In the genomic region with DNA sequence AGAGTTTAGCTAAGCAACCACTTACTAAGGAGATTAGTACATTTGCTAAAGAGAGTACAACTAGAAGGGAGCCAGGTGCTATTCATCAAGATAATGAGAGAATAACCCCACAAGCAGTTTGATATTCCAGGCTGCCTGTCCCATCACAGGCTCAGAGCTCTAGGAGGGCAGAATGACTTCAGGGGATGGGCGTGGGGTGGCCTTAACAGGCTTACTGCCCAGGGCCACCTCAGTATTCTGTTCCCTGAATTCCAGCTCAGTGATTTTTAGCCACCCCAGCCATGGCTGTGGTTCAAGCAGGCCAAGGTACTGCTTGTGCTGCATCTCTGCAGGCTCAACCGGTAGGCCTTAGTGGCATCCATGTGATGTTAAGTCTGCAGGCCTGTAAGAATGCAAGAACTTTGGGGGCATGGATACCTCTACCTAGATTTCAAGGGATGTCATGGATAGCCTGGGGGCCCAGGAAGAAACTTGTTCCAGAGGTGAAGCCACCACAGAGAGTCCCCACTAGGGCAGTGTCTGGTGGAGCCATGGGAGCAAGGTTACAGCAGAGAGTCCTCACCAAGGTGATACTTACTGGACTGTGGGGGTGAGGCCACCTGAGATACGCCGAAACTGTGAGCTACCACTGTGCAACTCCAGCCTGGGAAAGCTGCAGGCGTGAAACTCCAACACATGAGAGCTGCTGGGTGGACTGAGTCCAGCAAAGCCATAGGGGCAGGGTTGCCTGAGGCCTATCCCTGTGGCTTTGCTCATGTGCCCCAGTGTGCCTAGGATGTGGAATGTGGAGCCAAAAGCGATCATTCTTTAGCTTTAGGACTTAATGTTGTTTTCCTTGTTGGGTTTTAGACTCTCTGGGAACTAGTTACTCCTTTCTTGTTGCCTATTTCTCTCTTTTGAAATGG, we compare ENCODE assay signal across 15 cellular contexts.
A peak's percentile ranks its signal among the peaks of the same experiment; 100 is the strongest.
DNase-seq lines count a peak whose midpoint lies in the region; ATAC-seq, FAIRE-seq and TF ChIP-seq lines count a peak whose summit lies in the region.
"Had no signal": no experiment of that assay in that cellular context is flagged by ENCODE, and none has a peak within 500 bp of the region (broad histone marks: within the 10 kb centered on the region; RNA-seq: fewer than 3 reads in every experiment).

No MANE protein-coding gene starts in this region.

- H4K20me1 ChIP-seq in DND-41 (ENCODE audit: insufficient read depth, low read length): no peaks in the 10 kb centered on the region

- FAIRE-seq in kidney (lab: Jason Lieb, UNC): no peak

- H3K79me2 ChIP-seq in DND-41 (ENCODE audit: insufficient read depth, low read length): peaks cover 35% of the 10 kb centered on the region

- H3K4me1 Mint-ChIP-seq in HFFc6 (ENCODE audit: low read depth): peaks cover 76% of the 10 kb centered on the region

- no peaks in the 10 kb centered on the region for H3K27me3 ChIP-seq in DND-41 (ENCODE audit: insufficient read depth, low read length, poor library complexity)
- H3K27me3 ChIP-seq in SJCRH30: no peaks in the 10 kb centered on the region
- H3K27me3 ChIP-seq: Peyer's patch had no signal

- no peak overlapping the region for H2AFZ ChIP-seq in DND-41 (ENCODE audit: low read depth, low read length)

- no peak for DNase-seq in DND-41
- DNase-seq in HFFc6: no peak
- DNase-seq in kidney: peak; percentile 14
- DNase-seq in sciatic nerve (ENCODE audit: low spot score): no peak
- no peak for DNase-seq in islet precursor cell
- no peak for DNase-seq in stimulated activated CD4-positive, alpha-beta T cell treated with anti-CD3 and anti-CD28 coated beads, Interleukin-4, amount 100 ng/mL, for 1 hour
- no peak for DNase-seq in SJCRH30
- DNase-seq: CD4-positive, CD25-positive, alpha-beta regulatory T cell; KG1; NCI-H1092 treated with DMSO at 0.1 percent for 48 hours; NCI-H146; NCI-H2029; NCI-H524 treated with DMSO at 0.1 percent for 48 hours; NCI-H82; Peyer's patch had no signal

- ATAC-seq in DND-41 (ENCODE audit: insufficient read depth, low read depth): no peak
- ATAC-seq in sciatic nerve: peak; percentile 22

- H3K4me1 ChIP-seq in DND-41 (ENCODE audit: insufficient read depth, low read length): peaks cover 71% of the 10 kb centered on the region
- peaks cover 0 to 9% of the 10 kb centered on the region in 2 donors for H3K4me1 ChIP-seq in kidney (ENCODE audit: control insufficient read depth in 1 of 2, insufficient read depth in 1 of 2, low read depth in 1 of 2, low read length in 2 of 2)
- H3K4me1 ChIP-seq in SJCRH30: no peaks in the 10 kb centered on the region
- H3K4me1 ChIP-seq: Peyer's patch had no signal

- peaks cover 7% of the 10 kb centered on the region for H3K9me3 ChIP-seq in DND-41 (ENCODE audit: insufficient read depth, low read length, severe bottlenecking)
- no peaks in the 10 kb centered on the region for H3K9me3 ChIP-seq in kidney (ENCODE audit: control insufficient read depth in 1 of 2, low read length in 2 of 2)
- peaks cover 2% of the 10 kb centered on the region; the same call in 1 of the 2 replicates for H3K9me3 ChIP-seq in SJCRH30 (replicated peaks)
- H3K9me3 ChIP-seq: Peyer's patch had no signal

- H3K4me3 ChIP-seq in DND-41 (ENCODE audit: low read depth in 1 of 2, low read length in 2 of 2) (no peak overlapping the region), kidney (ENCODE audit: low read length in 2 of 2) (no peak overlapping the region), SJCRH30 (no peak overlapping the region)
- H3K4me3 ChIP-seq: Peyer's patch had no signal

- H3K9ac ChIP-seq in DND-41 (ENCODE audit: low read depth, low read length) (no peak overlapping the region), kidney (ENCODE audit: low read length in 2 of 2) (no peak overlapping the region)

- H3K36me3 ChIP-seq in DND-41 (ENCODE audit: insufficient read depth, low read length) (0 out of 2 replicates have a peak, but pooled peaks cover 4% of the 10 kb centered on the region), kidney (ENCODE audit: control insufficient read depth in 1 of 2, insufficient read depth in 2 of 2, low read length in 2 of 2) (no peaks in the 10 kb centered on the region), SJCRH30 (no peaks in the 10 kb centered on the region)
- H3K36me3 ChIP-seq: Peyer's patch had no signal

- intact Hi-C loops in kidney (cut with DNase I): no loop called here
- intact Hi-C loops in sciatic nerve (cut with DNase I): no loop called here

- H3K9me3 Mint-ChIP-seq in HFFc6: no peaks in the 10 kb centered on the region

- no peak for TF ChIP-seq CTCF in DND-41 (IDR thresholded peaks at IDR 0.05; ENCODE audit: borderline replicate concordance, extremely low read depth, low read length, poor library complexity, severe bottlenecking)
- TF ChIP-seq CTCF in HFFc6 (IDR thresholded peaks at IDR 0.05): no peak
- no peak for TF ChIP-seq CTCF in kidney (IDR thresholded peaks at IDR 0.05; ENCODE audit: borderline replicate concordance, extremely low read depth, insufficient read depth)

- peak overlapping the region; percentile 87 for H3K27ac ChIP-seq in DND-41 (ENCODE audit: low read length)
- no peak overlapping the region for H3K27ac ChIP-seq in kidney (ENCODE audit: low read depth in 2 of 2, low read length in 2 of 2)
- H3K27ac ChIP-seq in SJCRH30: no peak overlapping the region
- H3K27ac ChIP-seq: Peyer's patch had no signal

- H3K27ac Mint-ChIP-seq in HFFc6: peak overlapping the region; percentile 55
- H3K27ac Mint-ChIP-seq: CD4-positive, CD25-positive, alpha-beta regulatory T cell had no signal

- no peak overlapping the region; the same call in 1 of the 2 replicates for H3K4me3 Mint-ChIP-seq in HFFc6
- H3K4me3 Mint-ChIP-seq: CD4-positive, CD25-positive, alpha-beta regulatory T cell had no signal

- H3K27me3 Mint-ChIP-seq in HFFc6 (ENCODE audit: insufficient read depth): peaks cover 2% of the 10 kb centered on the region; the same call in 1 of the 2 replicates
- H3K27me3 Mint-ChIP-seq: CD4-positive, CD25-positive, alpha-beta regulatory T cell had no signal

- H3K36me3 Mint-ChIP-seq in HFFc6 (ENCODE audit: low read depth): peaks cover 11% of the 10 kb centered on the region

- H3K4me2 ChIP-seq in DND-41 (ENCODE audit: insufficient read depth, low read length): no peak overlapping the region
